ENCODE assay signal across 12 cellular contexts in the genomic region with DNA sequence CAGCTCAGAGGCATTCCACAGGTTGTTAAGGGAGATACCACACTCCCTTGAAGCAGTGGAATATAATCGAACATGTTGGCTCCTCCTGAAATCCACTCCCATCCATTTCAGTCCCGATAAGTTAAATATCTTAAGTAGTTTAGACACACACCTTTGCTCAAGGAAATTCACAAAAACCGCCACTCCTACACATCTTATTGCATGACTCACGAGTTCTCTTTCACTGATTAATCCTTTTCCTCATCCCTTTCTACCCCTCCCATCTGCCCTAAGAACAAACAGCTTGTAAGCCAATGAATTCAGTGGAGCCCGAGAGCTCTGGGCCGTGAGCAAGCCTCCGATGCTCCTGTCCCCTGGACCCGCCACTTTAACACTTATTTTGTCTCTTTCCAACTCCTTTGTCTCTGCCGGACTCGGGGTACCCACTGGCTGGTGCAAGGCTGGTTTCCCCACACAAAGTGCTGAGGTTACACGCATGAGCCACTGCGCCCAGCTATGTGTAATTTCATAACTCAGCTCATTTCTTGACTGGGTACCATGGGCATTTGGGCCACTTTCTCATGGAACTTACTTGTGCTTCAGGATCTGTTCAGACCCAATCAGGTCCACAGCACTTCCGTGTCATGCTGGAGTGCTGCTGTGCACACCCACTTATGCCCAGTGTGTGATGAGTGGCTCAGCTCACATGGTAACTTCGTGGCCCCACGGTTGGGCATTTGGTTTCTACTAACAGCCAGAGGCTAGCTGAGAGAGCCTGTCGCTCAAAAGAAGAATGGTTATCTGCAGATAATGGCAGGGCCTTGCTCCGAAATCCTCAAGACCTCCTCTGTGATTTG.
"Had no signal": no experiment of that assay in that cellular context is flagged by ENCODE, and none has a peak within 500 bp of the region (broad histone marks: within the 10 kb centered on the region; RNA-seq: fewer than 3 reads in every experiment).

No MANE protein-coding gene starts in this region.

- H3K4me3 ChIP-seq: adrenal gland, coronary artery, gastroesophageal sphincter, pancreas had no signal

- H3K27me3 ChIP-seq: adrenal gland, gastroesophageal sphincter, pancreas had no signal

- H3K9me3 ChIP-seq: adrenal gland, pancreas had no signal

- H3K36me3 ChIP-seq: adrenal gland, gastroesophageal sphincter, pancreas had no signal

- ATAC-seq: gastroesophageal sphincter, pancreas had no signal

- H3K27ac ChIP-seq: adrenal gland, coronary artery, gastroesophageal sphincter, pancreas had no signal

- H3K4me1 ChIP-seq: adrenal gland, gastroesophageal sphincter, pancreas had no signal

- DNase-seq: activated CD4-positive, alpha-beta T cell treated with anti-CD3 and anti-CD28 coated beads, Interleukin-2, amount 50 U/mL, for 1 hour; activated CD4-positive, CD25-positive, alpha-beta regulatory T cell; activated naive CD4-positive, alpha-beta T cell treated with anti-CD3 and anti-CD28 coated beads, Interleukin-2, amount 10 ng/mL, durations not matched to agents 7 days and 5 days; activated T-cell treated with anti-CD3 and anti-CD28 coated beads for 4 hours; adrenal gland; central memory CD4-positive, alpha-beta T cell; effector CD4-positive, alpha-beta T cell; hippocampal formation; stimulated activated CD4-positive, alpha-beta T cell treated with anti-CD3 and anti-CD28 coated beads, Interleukin-4, amount 100 ng/mL, for 24 hours had no signal
